In genomic region chr6:18241208-18241836, GRCh38 we compare ENCODE assay signal across 1 cellular context.
TF ChIP-seq lines count a peak whose summit lies in the region.

No MANE protein-coding gene starts in this region.

TF ChIP-seq in K562, 482 proteins besides CTCF, POLR2A, EP300 and RAD21 (continued from another document):
- TF ChIP-seq NR0B1 (IDR thresholded peaks at IDR 0.05; ENCODE audit: partially characterized antibody) (no peak), ERF (CRISPR knock-in tag; IDR thresholded peaks at IDR 0.05) (no peak), U2AF1 (optimal IDR thresholded peaks at IDR 0.05; ENCODE audit: low read depth, low read length) (no peak), THRB (CRISPR knock-in tag; conservative IDR thresholded peaks at IDR 0.05) (0 out of 2 replicates have a peak, but pooled peaks have one; percentile 53), GTF3C2 (IDR thresholded peaks at IDR 0.05; ENCODE audit: borderline replicate concordance, extremely low read depth, insufficient read length) (no peak), MTA3 (IDR thresholded peaks at IDR 0.05; ENCODE audit: borderline replicate concordance) (no peak)
